16 cellular contexts compared by ENCODE assay signal in the genomic region with DNA sequence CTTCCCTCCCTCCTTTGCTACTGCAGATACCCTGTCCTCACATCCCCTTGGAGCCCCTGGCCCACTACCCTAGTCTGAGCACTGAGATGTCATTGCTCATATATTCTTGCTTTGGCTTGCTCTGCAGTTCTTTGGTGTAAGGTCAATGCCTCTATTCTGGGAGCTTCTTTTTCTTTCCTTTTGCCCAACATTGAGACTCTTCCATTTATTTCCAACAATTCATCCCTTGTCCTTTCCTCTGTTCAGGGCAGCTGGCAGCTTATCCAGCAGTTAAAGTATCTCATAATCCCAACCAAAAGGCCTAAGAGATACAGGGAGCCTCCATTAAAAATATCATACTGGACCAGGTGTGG. TPM values are rescaled to one million over a fixed set of nuclear protein-coding genes. Genes with fewer than 3 reads are reported as not detected.
DNase-seq lines count a peak whose midpoint lies in the region; ATAC-seq and TF ChIP-seq lines count a peak whose summit lies in the region.
"Had no signal": no experiment of that assay in that cellular context is flagged by ENCODE, and none has a peak within 500 bp of the region (broad histone marks: within the 10 kb centered on the region; RNA-seq: fewer than 3 reads in every experiment).

No MANE protein-coding gene starts in this region.

- H3K27ac ChIP-seq in RWPE2 (ENCODE audit: poor library complexity, severe bottlenecking) (no peak overlapping the region), dorsolateral prefrontal cortex (peak overlapping the region in 45 of 59 donors; percentile 4 to 82 (median 56))
- no peak overlapping the region for H3K27ac ChIP-seq in effector memory CD4-positive, alpha-beta T cell (ENCODE audit: insufficient read depth, low read length, poor library complexity, severe bottlenecking)

- DNase-seq in RWPE2 (ENCODE audit: low spot score) = peak; percentile 14
- no peak for DNase-seq in dorsolateral prefrontal cortex
- no peak for DNase-seq in nephron progenitor cell
- DNase-seq in Kasumi-1 (lab: John Stamatoyannopoulos, UW) = no peak
- DNase-seq in effector memory CD4-positive, alpha-beta T cell = no peak
- DNase-seq: CD8-positive, alpha-beta T cell; COR-L47; DMS153; DMS79 treated with DMSO at 0.1 percent for 48 hours; EL had no signal

- H3K27ac Mint-ChIP-seq in nephron progenitor cell = peak overlapping the region; percentile 19
- H3K27ac Mint-ChIP-seq: CD14-positive monocyte; CD8-positive, alpha-beta T cell had no signal

- intact Hi-C loops in dorsolateral prefrontal cortex (cut with DNase I) = loop anchor here in 1 of 2 donors (10.0 kb wide), 1 partner anchor 554 kb away; no protein-coding TSS in a partner anchor

- peaks cover 9% of the 10 kb centered on the region; the same call in 1 of the 2 replicates for H3K36me3 ChIP-seq in RWPE2 (ENCODE audit: low read depth)
- no peaks in the 10 kb centered on the region for H3K36me3 ChIP-seq in effector memory CD4-positive, alpha-beta T cell (ENCODE audit: control insufficient read depth, insufficient read depth, low read length)
- H3K36me3 ChIP-seq: HAP-1 had no signal

- ATAC-seq in RWPE2 (ENCODE audit: low read depth) (no peak), GM19463 (IDR thresholded peaks at IDR 0.05; ENCODE audit: unreplicated experiment) (no peak)
- ATAC-seq: CD8-positive, alpha-beta T cell had no signal

- H3K36me3 Mint-ChIP-seq in nephron progenitor cell (ENCODE audit: low read depth) = peaks cover 4% of the 10 kb centered on the region

- no peaks in the 10 kb centered on the region for H3K9me3 Mint-ChIP-seq in nephron progenitor cell
- H3K9me3 Mint-ChIP-seq: CD14-positive monocyte; CD8-positive, alpha-beta T cell had no signal

- TF ChIP-seq CTCF in RWPE2 (IDR thresholded peaks at IDR 0.05; ENCODE audit: poor library complexity, severe bottlenecking) = no peak
- TF ChIP-seq CTCF in dorsolateral prefrontal cortex (IDR thresholded peaks at IDR 0.05 in 54 of 56, conservative IDR thresholded peaks at IDR 0.05 in 2 of 56; ENCODE audit: low read depth in 1 of 56, partially characterized antibody in 56 of 56) = no peak
- TF ChIP-seq CTCF in nephron progenitor cell (IDR thresholded peaks at IDR 0.05) = no peak

- no peak overlapping the region for H3K4me3 ChIP-seq in RWPE2 (ENCODE audit: severe bottlenecking)
- no peak overlapping the region for H3K4me3 ChIP-seq in dorsolateral prefrontal cortex
- H3K4me3 ChIP-seq in effector memory CD4-positive, alpha-beta T cell (ENCODE audit: insufficient read depth, low read depth, low read length, poor library complexity, severe bottlenecking) = no peak overlapping the region
- H3K4me3 ChIP-seq: A549, HAP-1 had no signal

- no peaks in the 10 kb centered on the region for H3K4me1 ChIP-seq in RWPE2 (ENCODE audit: insufficient read depth, poor library complexity, severe bottlenecking)
- no peaks in the 10 kb centered on the region for H3K4me1 ChIP-seq in effector memory CD4-positive, alpha-beta T cell (ENCODE audit: control insufficient read depth, insufficient read depth, low read length, poor library complexity, severe bottlenecking)
- H3K4me1 ChIP-seq: HAP-1 had no signal

- peaks cover 7% of the 10 kb centered on the region for H3K27me3 Mint-ChIP-seq in nephron progenitor cell (ENCODE audit: low read depth, poor library complexity)

- no peaks in the 10 kb centered on the region for H3K9me3 ChIP-seq in RWPE2 (ENCODE audit: severe bottlenecking)
- H3K9me3 ChIP-seq in effector memory CD4-positive, alpha-beta T cell (ENCODE audit: control insufficient read depth, low read length) = no peaks in the 10 kb centered on the region
- H3K9me3 ChIP-seq: A549, HAP-1 had no signal

- no peak overlapping the region for H3K4me3 Mint-ChIP-seq in nephron progenitor cell
- H3K4me3 Mint-ChIP-seq: CD14-positive monocyte; CD8-positive, alpha-beta T cell had no signal

- no peaks in the 10 kb centered on the region for H3K4me1 Mint-ChIP-seq in nephron progenitor cell
- H3K4me1 Mint-ChIP-seq: CD14-positive monocyte had no signal

- H3K27me3 ChIP-seq in RWPE2 (ENCODE audit: insufficient read depth, poor library complexity, severe bottlenecking) = no peaks in the 10 kb centered on the region
- H3K27me3 ChIP-seq in dorsolateral prefrontal cortex = no peaks in the 10 kb centered on the region
- H3K27me3 ChIP-seq in effector memory CD4-positive, alpha-beta T cell (replicated peaks; ENCODE audit: control insufficient read depth, insufficient read depth, low read length, poor library complexity, severe bottlenecking) = no peaks in the 10 kb centered on the region

RNA-seq across cellular contexts. Expression of a gene that starts 23.6 kb away (rescaled TPM):
- total RNA-seq in dorsolateral prefrontal cortex = 10 to 100 TPM; 15.5 to 63.9 (median 41.9) TPM
- total RNA-seq: HT1080 had no signal

RNA-seq across cellular contexts. Expression of a gene that starts 27.8 kb away (rescaled TPM):
- total RNA-seq in dorsolateral prefrontal cortex = 10 to 100 TPM in 89 of 120 experiments, 1 to 10 TPM in 31; 1.9 to 69.2 (median 14.7) TPM
- total RNA-seq: H1, HT1080 had no signal

RNA-seq across cellular contexts. Expression of a gene that starts 59.7 kb away (rescaled TPM):
- 10 to 100 TPM; 16.3 to 36.7 (median 24.2) TPM for total RNA-seq in dorsolateral prefrontal cortex

Comparison
In these comparisons a context has a peak if more than half of its experiments do, and no peak if none do; other contexts are left out.
1. H3K27ac ChIP-seq: peak in dorsolateral prefrontal cortex (45 of 59); none in RWPE2 (single experiment) and effector memory CD4-positive, alpha-beta T cell (single experiment).